Comparison of ENCODE assay signal across 8 cellular contexts in the genomic region with DNA sequence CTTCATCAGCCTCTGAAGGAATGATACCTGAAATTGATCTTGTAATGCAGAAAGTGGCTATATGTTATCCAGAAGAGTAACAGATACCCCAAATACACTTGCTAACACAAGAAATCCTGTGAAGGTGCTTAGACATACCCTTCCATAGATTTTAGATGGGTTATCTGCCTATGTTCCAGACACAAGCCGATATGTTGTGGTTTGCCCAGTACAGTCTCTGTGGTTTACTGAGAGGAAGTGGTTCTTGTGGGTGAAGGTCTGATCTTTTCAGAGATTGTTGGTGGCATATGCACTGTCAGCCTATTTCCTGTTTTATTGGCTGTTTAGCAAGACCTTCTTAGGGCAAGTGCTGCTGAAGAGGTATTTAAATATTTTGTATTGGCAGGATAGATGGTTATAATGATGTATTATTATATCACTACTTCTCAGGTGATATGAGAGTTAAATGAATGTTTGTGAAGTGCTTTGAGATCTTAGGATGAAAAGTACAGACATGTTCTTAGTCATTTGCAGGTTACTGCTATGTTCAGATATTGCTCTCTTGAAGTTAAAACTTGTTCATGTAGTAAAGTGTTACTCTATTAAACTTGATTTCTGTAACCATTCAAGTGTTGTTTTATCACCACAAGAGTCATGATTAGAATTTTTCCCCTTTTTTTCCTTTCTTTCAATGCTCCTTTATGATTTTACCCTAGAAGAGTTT. TPM values are rescaled to one million over a fixed set of nuclear protein-coding genes. Genes with fewer than 3 reads are reported as not detected.
DNase-seq lines count a peak whose midpoint lies in the region; ATAC-seq and TF ChIP-seq lines count a peak whose summit lies in the region.

No MANE protein-coding gene starts in this region.

- no TSS peak for BruUV-seq in Caco-2 (replicated peaks; lab: Mats Ljungman, UMichigan)

- H3K9me3 ChIP-seq in Caco-2 = no peaks in the 10 kb centered on the region; the same call in 1 of the 2 replicates

- peak overlapping the region in 1 of 2 donors; percentile 74 for H3K27ac Mint-ChIP-seq in effector memory CD8-positive, alpha-beta T cell
- H3K27ac Mint-ChIP-seq in Caco-2 (ENCODE audit: unreplicated experiment) = no peak overlapping the region

- H3K4me1 ChIP-seq in Caco-2 = peaks cover 28% of the 10 kb centered on the region

- peaks cover 28 to 30% of the 10 kb centered on the region in 2 donors for H3K4me1 Mint-ChIP-seq in effector memory CD8-positive, alpha-beta T cell (ENCODE audit: low read depth in 2 of 2)
- peaks cover 52% of the 10 kb centered on the region for H3K4me1 Mint-ChIP-seq in Caco-2 (ENCODE audit: low read depth, unreplicated experiment)

- no peak for TF ChIP-seq CTCF in Caco-2 (IDR thresholded peaks at IDR 0.05; ENCODE audit: insufficient read depth in 1 of 2, low read depth in 1 of 2, low read length in 1 of 2, severe bottlenecking in 1 of 2, unreplicated experiment in 1 of 2)

- no peak overlapping the region for H3K4me3 ChIP-seq in Caco-2 (ENCODE audit: low read depth, low read length)

- no peaks in the 10 kb centered on the region for H3K36me3 ChIP-seq in Caco-2 (ENCODE audit: control insufficient read depth, insufficient read depth, low read length)

- peaks cover 40 to 46% of the 10 kb centered on the region in 2 donors for H3K27me3 Mint-ChIP-seq in effector memory CD8-positive, alpha-beta T cell
- H3K27me3 Mint-ChIP-seq in Caco-2 (ENCODE audit: insufficient read depth, unreplicated experiment) = no peaks in the 10 kb centered on the region

- peaks cover 16% of the 10 kb centered on the region for H3K36me3 Mint-ChIP-seq in effector memory CD8-positive, alpha-beta T cell (ENCODE audit: insufficient read depth)
- H3K36me3 Mint-ChIP-seq in Caco-2 (ENCODE audit: insufficient read depth, unreplicated experiment) = peaks cover 4% of the 10 kb centered on the region

- DNase-seq in DMS79 (lab: John Stamatoyannopoulos, UW) (peak; percentile 39), GM19240 (ENCODE audit: insufficient read length, low spot score) (peak; percentile 36), SIG-M5 (lab: John Stamatoyannopoulos, UW) (peak; percentile 75), NCI-H1105 (lab: John Stamatoyannopoulos, UW) (no peak), Caco-2 (no peak)
- DNase-seq in effector memory CD8-positive, alpha-beta T cell = peak; percentile 55 to 60 (median 60)
- DNase-seq in stimulated activated naive CD8-positive, alpha-beta T cell treated with anti-CD3 and anti-CD28 coated beads, Interleukin-15, Interleukin-2, amounts not matched to agents 100 U/mL and 50 U/mL, for 24 hours = peak; percentile 44

- intact Hi-C loops in Caco-2 (cut with micrococcal nuclease; ENCODE audit: unreplicated experiment) = no loop called here

- H3K4me3 Mint-ChIP-seq in effector memory CD8-positive, alpha-beta T cell = peak overlapping the region; percentile 54 to 56
- no peak overlapping the region for H3K4me3 Mint-ChIP-seq in Caco-2 (ENCODE audit: unreplicated experiment)

- H3K9me3 Mint-ChIP-seq in effector memory CD8-positive, alpha-beta T cell = no peaks in the 10 kb centered on the region
- no peaks in the 10 kb centered on the region for H3K9me3 Mint-ChIP-seq in Caco-2 (ENCODE audit: unreplicated experiment)

- no peaks in the 10 kb centered on the region for H3K27me3 ChIP-seq in Caco-2 (replicated peaks; ENCODE audit: control insufficient read depth, insufficient read depth, low read length)

- peak; percentile 74 for ATAC-seq in HG03103 (IDR thresholded peaks at IDR 0.05; ENCODE audit: low read depth, unreplicated experiment)
- peak; percentile 96 for ATAC-seq in effector memory CD8-positive, alpha-beta T cell (replicated peaks)
- ATAC-seq in stimulated activated naive CD8-positive, alpha-beta T cell treated with anti-CD3 and anti-CD28 coated beads, Interleukin-15, Interleukin-2, amounts not matched to agents 100 U/mL and 50 U/mL, for 24 hours = peak; percentile 89

- CTCF ChIA-PET in Caco-2 (lab: Charles Lee) = interaction anchor here (0.7 kb wide), 1 partner anchor 18 kb away, joined by 3 read pairs; no protein-coding TSS in a partner anchor

- POLR2A ChIA-PET in Caco-2 (lab: Charles Lee) = no interaction called here

RNA-seq across cellular contexts. Expression of a gene that starts 8.2 kb away (rescaled TPM):
- total RNA-seq in Caco-2 (2022) = 89.2 and 89.3 TPM in 2 replicates

RNA-seq across cellular contexts. Expression of a gene that starts 19.4 kb away (rescaled TPM):
- 9.8 and 11.8 TPM in 2 replicates for total RNA-seq in Caco-2 (2022)

Comparison
In these comparisons a context has a peak if more than half of its experiments do, and no peak if none do; other contexts are left out.
1. DNase-seq: peak in DMS79 (single experiment), GM19240 (single experiment), SIG-M5 (single experiment), effector memory CD8-positive, alpha-beta T cell (3 of 3) and stimulated activated naive CD8-positive, alpha-beta T cell treated with anti-CD3 and anti-CD28 coated beads, Interleukin-15, Interleukin-2, amounts not matched to agents 100 U/mL and 50 U/mL, for 24 hours (single experiment); none in NCI-H1105 (single experiment) and Caco-2 (0 of 2).
2. Peak in every context shown above with its lines, with median percentiles within 50 percentile points of each other: ATAC-seq.